ENCODE assay signal across 1 cellular context in genomic region chr4:7939377-7940108, GRCh38.
TF ChIP-seq lines count a peak whose summit lies in the region.

Gene AFAP1 (minus strand): TSS chr4:7939861. CDS start chr4:7872078, 67,783 bp downstream.

TF ChIP-seq in HepG2, 621 proteins besides CTCF, POLR2A, EP300 and RAD21 (continued from another document and continues in another):
- no peak for TF ChIP-seq PREB (CRISPR knock-in tag; IDR thresholded peaks at IDR 0.05)
- no peak for TF ChIP-seq CBX2 (IDR thresholded peaks at IDR 0.05; ENCODE audit: low read depth, low read length)
- TF ChIP-seq CBX2 (CRISPR knock-in tag; IDR thresholded peaks at IDR 0.05; ENCODE audit: low read depth), result no peak
- TF ChIP-seq ZNF317 (CRISPR knock-in tag; IDR thresholded peaks at IDR 0.05), result no peak
- TF ChIP-seq ZFX (CRISPR knock-in tag; IDR thresholded peaks at IDR 0.05; ENCODE audit: low read depth), result peak; percentile 44
- TF ChIP-seq ZNF704 (CRISPR knock-in tag; IDR thresholded peaks at IDR 0.05; ENCODE audit: borderline replicate concordance), result no peak
- no peak for TF ChIP-seq ZNF891 (CRISPR knock-in tag; IDR thresholded peaks at IDR 0.05)
- peak; percentile 57 for TF ChIP-seq RBFOX2 (IDR thresholded peaks at IDR 0.05; ENCODE audit: low read depth, low read length)
- peak; percentile 20; the same call in 1 of the 2 replicates for TF ChIP-seq ZNF709 (CRISPR knock-in tag; IDR thresholded peaks at IDR 0.05)
- no peak for TF ChIP-seq RELA (CRISPR knock-in tag; IDR thresholded peaks at IDR 0.05)
- TF ChIP-seq SP2 (CRISPR knock-in tag; IDR thresholded peaks at IDR 0.05), result peak; percentile 45; the same call in 1 of the 2 replicates
- TF ChIP-seq TBL1XR1 (IDR thresholded peaks at IDR 0.05; ENCODE audit: borderline replicate concordance, low read length, partially characterized antibody), result no peak
- TF ChIP-seq PHB2 (IDR thresholded peaks at IDR 0.05; ENCODE audit: partially characterized antibody), result no peak
- TF ChIP-seq ZNF850 (CRISPR knock-in tag; conservative IDR thresholded peaks at IDR 0.05), result no peak
- TF ChIP-seq ZNF251 (CRISPR knock-in tag; IDR thresholded peaks at IDR 0.05), result no peak
- TF ChIP-seq NFKBIZ (CRISPR knock-in tag; IDR thresholded peaks at IDR 0.05), result no peak
- no peak for TF ChIP-seq AHDC1 (CRISPR knock-in tag; IDR thresholded peaks at IDR 0.05; ENCODE audit: borderline replicate concordance)
- TF ChIP-seq ZSCAN25 (CRISPR knock-in tag; IDR thresholded peaks at IDR 0.05), result no peak
- no peak for TF ChIP-seq HNF1A (IDR thresholded peaks at IDR 0.05; ENCODE audit: low read depth)
- TF ChIP-seq HNF1A (CRISPR knock-in tag; IDR thresholded peaks at IDR 0.05; ENCODE audit: borderline replicate concordance), result no peak
- peak; percentile 60 for TF ChIP-seq HDAC1 (CRISPR knock-in tag; IDR thresholded peaks at IDR 0.05)
- TF ChIP-seq ZNF10 (CRISPR knock-in tag; IDR thresholded peaks at IDR 0.05; ENCODE audit: borderline replicate concordance, low read depth), result no peak
- no peak for TF ChIP-seq ZSCAN22 (CRISPR knock-in tag; IDR thresholded peaks at IDR 0.05)
- TF ChIP-seq ZNF776 (CRISPR knock-in tag; IDR thresholded peaks at IDR 0.05), result no peak
- TF ChIP-seq ZFP82 (CRISPR knock-in tag; IDR thresholded peaks at IDR 0.05; ENCODE audit: borderline replicate concordance), result no peak
- no peak for TF ChIP-seq MED1 (CRISPR knock-in tag; IDR thresholded peaks at IDR 0.05)
- TF ChIP-seq ZFP91 (CRISPR knock-in tag; IDR thresholded peaks at IDR 0.05; ENCODE audit: borderline replicate concordance), result no peak
- TF ChIP-seq CENPX (CRISPR knock-in tag; IDR thresholded peaks at IDR 0.05), result no peak
- no peak for TF ChIP-seq POGK (CRISPR knock-in tag; conservative IDR thresholded peaks at IDR 0.05)
- TF ChIP-seq IKZF1 (IDR thresholded peaks at IDR 0.05), result no peak
- TF ChIP-seq SP4 (CRISPR knock-in tag; IDR thresholded peaks at IDR 0.05), result peak; percentile 53; the same call in 1 of the 2 replicates
- peak; percentile 43; the same call in 1 of the 2 replicates for TF ChIP-seq POLR2G (IDR thresholded peaks at IDR 0.05; ENCODE audit: low read depth, low read length)
- no peak for TF ChIP-seq AKNA (CRISPR knock-in tag; IDR thresholded peaks at IDR 0.05; ENCODE audit: borderline replicate concordance)
- TF ChIP-seq FOSL2 (CRISPR knock-in tag; IDR thresholded peaks at IDR 0.05), result no peak
- TF ChIP-seq E2F1 (CRISPR knock-in tag; IDR thresholded peaks at IDR 0.05), result no peak
- TF ChIP-seq ZNF777 (CRISPR knock-in tag; IDR thresholded peaks at IDR 0.05), result peak; percentile 90
- TF ChIP-seq ZNF468 (CRISPR knock-in tag; IDR thresholded peaks at IDR 0.05), result 0 out of 2 replicates have a peak, but pooled peaks have one; percentile 24
- TF ChIP-seq ZNF138 (CRISPR knock-in tag; IDR thresholded peaks at IDR 0.05; ENCODE audit: low read depth), result no peak
- TF ChIP-seq ZNF431 (CRISPR knock-in tag; IDR thresholded peaks at IDR 0.05; ENCODE audit: borderline replicate concordance, low read depth), result no peak
- TF ChIP-seq ZNF816 (CRISPR knock-in tag; IDR thresholded peaks at IDR 0.05; ENCODE audit: borderline replicate concordance), result no peak
- no peak for TF ChIP-seq REXO4 (CRISPR knock-in tag; IDR thresholded peaks at IDR 0.05; ENCODE audit: borderline replicate concordance)
- no peak for TF ChIP-seq KLF11 (CRISPR knock-in tag; IDR thresholded peaks at IDR 0.05)
- no peak for TF ChIP-seq PHF5A (CRISPR knock-in tag; IDR thresholded peaks at IDR 0.05; ENCODE audit: low read depth, unreplicated experiment)
